ENCODE assay signal across 23 cellular contexts in the genomic region with DNA sequence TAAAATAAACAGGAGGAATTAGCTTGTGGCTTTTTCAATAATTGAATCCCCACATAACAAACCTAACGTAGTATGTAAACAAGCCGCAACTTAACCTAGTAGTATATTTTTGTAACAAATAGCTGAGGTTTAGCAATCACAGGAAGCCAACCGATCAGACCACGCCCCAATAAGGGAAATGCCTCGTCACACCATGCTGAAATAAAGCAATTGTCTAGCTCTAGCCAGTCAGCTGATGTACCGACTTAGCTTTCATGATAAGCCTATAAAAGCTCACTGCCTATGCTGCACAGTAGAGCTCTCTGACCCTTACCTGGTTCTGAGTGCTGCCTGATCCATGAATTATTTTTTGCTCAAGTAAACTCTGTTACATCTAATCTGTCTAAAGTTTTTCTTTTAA.
DNase-seq lines count a peak whose midpoint lies in the region; FAIRE-seq and TF ChIP-seq lines count a peak whose summit lies in the region.
"Had no signal": no experiment of that assay in that cellular context is flagged by ENCODE, and none has a peak within 500 bp of the region (broad histone marks: within the 10 kb centered on the region; RNA-seq: fewer than 3 reads in every experiment).

No MANE protein-coding gene starts in this region.

- POLR2A ChIA-PET in PC-9 (lab: Charles Lee; ENCODE audit: unreplicated experiment) = no interaction called here

- H3K4me3 ChIP-seq in BLaER1 treated with 17β-estradiol and CSF1 and Interleukin-3, amounts not matched to agents 10 nM and 100 nM = no peak overlapping the region
- H3K4me3 ChIP-seq in PC-9 (no peak overlapping the region), MG63 (no peak overlapping the region)
- H3K4me3 ChIP-seq: GM12878 had no signal

- peak; percentile 4 for DNase-seq in M059J (ENCODE audit: low read depth)
- DNase-seq in PC-9 = no peak
- DNase-seq in foreskin melanocyte = peak; percentile 7
- no peak for DNase-seq in MG63
- DNase-seq in activated effector memory CD4-positive, alpha-beta T cell treated with Interleukin-2 at 50 U/mL for 16 hours = no peak
- DNase-seq in HTR-8/SVneo (ENCODE audit: insufficient read length, low spot score) = no peak
- no peak for DNase-seq in cortex of kidney (lab: John Stamatoyannopoulos, UW)
- DNase-seq: CD4-positive, alpha-beta memory T cell; DMS53; EL; HFFc6; KG1; NCI-H1092; NCI-H1436 treated with DMSO at 0.1 percent for 48 hours; NCI-H2029 treated with DMSO at 0.1 percent for 48 hours; NCI-H2171; NCI-H526 treated with DMSO at 0.1 percent for 48 hours; NK-92 treated with Interleukin-12 subunit alpha and Interleukin-12 subunit beta, amount 100 ng/mL, for 24 hours; PC-3 had no signal

- no peak for FAIRE-seq in HTR-8/SVneo (lab: Jason Lieb, UNC)
- FAIRE-seq: GM12878, H54, HepG2 had no signal

- H3K9me3 ChIP-seq in BLaER1 treated with 17β-estradiol and CSF1 and Interleukin-3, amounts not matched to agents 10 nM and 100 nM (replicated peaks in 1 of 11) = peaks cover 0 to 10% (median 0%) of the 10 kb centered on the region in 11 experiments; a peak in 3 of 22 replicates
- H3K9me3 ChIP-seq in PC-9 (ENCODE audit: insufficient read depth, low read depth) (no peaks in the 10 kb centered on the region), MG63 (no peaks in the 10 kb centered on the region)

- H3K79me2 ChIP-seq in PC-9 (ENCODE audit: low read depth) = no peaks in the 10 kb centered on the region

- H3K9me2 ChIP-seq in PC-9 (ENCODE audit: insufficient read depth) = no peaks in the 10 kb centered on the region

- H3K36me3 ChIP-seq in BLaER1 treated with 17β-estradiol and CSF1 and Interleukin-3, amounts not matched to agents 10 nM and 100 nM = no peaks in the 10 kb centered on the region
- H3K36me3 ChIP-seq in PC-9 (ENCODE audit: low read depth) (no peaks in the 10 kb centered on the region), MG63 (no peaks in the 10 kb centered on the region)

- TF ChIP-seq CTCF in PC-9 (conservative IDR thresholded peaks at IDR 0.05) = no peak

- intact Hi-C loops in PC-9 (cut with micrococcal nuclease; ENCODE audit: unreplicated experiment) = no loop called here

- H3K4me1 ChIP-seq in BLaER1 treated with 17β-estradiol and CSF1 and Interleukin-3, amounts not matched to agents 10 nM and 100 nM = peaks cover 0 to 11% (median 6%) of the 10 kb centered on the region in 10 experiments; a peak in 9 of 20 replicates
- H3K4me1 ChIP-seq in PC-9 (replicated peaks; ENCODE audit: insufficient read depth) = no peaks in the 10 kb centered on the region

- no peaks in the 10 kb centered on the region for H4K20me1 ChIP-seq in BLaER1 treated with 17β-estradiol and CSF1 and Interleukin-3, amounts not matched to agents 10 nM and 100 nM
- no peaks in the 10 kb centered on the region for H4K20me1 ChIP-seq in PC-9 (ENCODE audit: insufficient read depth)

- H2AFZ ChIP-seq in PC-9 = 0 out of 2 replicates have a peak overlapping the region, but pooled peaks have one; percentile 43

- no peaks in the 10 kb centered on the region for H3F3A ChIP-seq in PC-9 (ENCODE audit: insufficient read depth, low read depth)

- CTCF ChIA-PET in PC-9 (lab: Charles Lee) = no interaction called here

- peak overlapping the region in 8 of 11 experiments; percentile 14 to 58 (median 36); a peak in 12 of 22 replicates for H3K4me2 ChIP-seq in BLaER1 treated with 17β-estradiol and CSF1 and Interleukin-3, amounts not matched to agents 10 nM and 100 nM
- no peak overlapping the region for H3K4me2 ChIP-seq in PC-9

- no TSS peak for BruUV-seq in PC-9 (replicated peaks; lab: Mats Ljungman, UMichigan)

- H3K27ac ChIP-seq in BLaER1 treated with 17β-estradiol and CSF1 and Interleukin-3, amounts not matched to agents 10 nM and 100 nM = peak overlapping the region in 6 of 11 experiments; percentile 21 to 65 (median 28); a peak in 11 of 22 replicates
- no peak overlapping the region for H3K27ac ChIP-seq in PC-9

- H3K9ac ChIP-seq in BLaER1 treated with 17β-estradiol and CSF1 and Interleukin-3, amounts not matched to agents 10 nM and 100 nM = no peak overlapping the region

- no peaks in the 10 kb centered on the region for H3K27me3 ChIP-seq in BLaER1 treated with 17β-estradiol and CSF1 and Interleukin-3, amounts not matched to agents 10 nM and 100 nM
- H3K27me3 ChIP-seq in PC-9 (ENCODE audit: insufficient read depth, low read depth) (no peaks in the 10 kb centered on the region), MG63 (no peaks in the 10 kb centered on the region)

Comparison
In these comparisons a context has a peak if more than half of its experiments do, and no peak if none do; other contexts are left out.
1. DNase-seq: peak in M059J (single experiment) and foreskin melanocyte (single experiment); none in PC-9 (0 of 2), MG63 (single experiment), activated effector memory CD4-positive, alpha-beta T cell treated with Interleukin-2 at 50 U/mL for 16 hours (single experiment), HTR-8/SVneo (single experiment) and cortex of kidney (single experiment).